Comparison of ENCODE assay signal across 8 cellular contexts in genomic region chr15:101070024-101070423, GRCh38.
DNase-seq lines count a peak whose midpoint lies in the region; ATAC-seq and TF ChIP-seq lines count a peak whose summit lies in the region.
"Had no signal": no experiment of that assay in that cellular context is flagged by ENCODE, and none has a peak within 500 bp of the region (broad histone marks: within the 10 kb centered on the region; RNA-seq: fewer than 3 reads in every experiment).

No MANE protein-coding gene starts in this region.

- H3K9me3 Mint-ChIP-seq in activated naive CD8-positive, alpha-beta T cell treated with anti-CD3 and anti-CD28 coated beads, Interleukin-2, amount 50 U/mL, for 24 hours = no peaks in the 10 kb centered on the region

- DNase-seq in MM.1S (no peak), left lung (no peak), kidney glomerular epithelial cell (lab: John Stamatoyannopoulos, UW) (no peak)
- DNase-seq in activated naive CD8-positive, alpha-beta T cell treated with anti-CD3 and anti-CD28 coated beads, Interleukin-2, amount 50 U/mL, for 24 hours = no peak

- intact Hi-C loops in left lung (cut with DNase I) = no loop called here

- H3K4me3 ChIP-seq in MM.1S (ENCODE audit: low read length) (no peak overlapping the region), left lung (no peak overlapping the region), stomach smooth muscle (ENCODE audit: low read length in 2 of 2) (no peak overlapping the region)
- H3K4me3 ChIP-seq: dorsolateral prefrontal cortex had no signal

- ATAC-seq in activated naive CD8-positive, alpha-beta T cell treated with anti-CD3 and anti-CD28 coated beads, Interleukin-2, amount 50 U/mL, for 24 hours = no peak
- ATAC-seq in left lung = peak; percentile 11
- no peak for ATAC-seq in activated CD4-positive, CD25-positive, alpha-beta regulatory T cell treated with anti-CD3 and anti-CD28 coated beads, Interleukin-2, amount 50 U/mL, for 24 hours
- ATAC-seq in GM21381 (IDR thresholded peaks at IDR 0.05; ENCODE audit: unreplicated experiment) = no peak

- H3K4me1 ChIP-seq in MM.1S (ENCODE audit: low read length) = peaks cover 7% of the 10 kb centered on the region
- H3K4me1 ChIP-seq in left lung = peaks cover 9 to 25% of the 10 kb centered on the region in 2 donors
- peaks cover 11% of the 10 kb centered on the region for H3K4me1 ChIP-seq in stomach smooth muscle (ENCODE audit: control insufficient read depth, insufficient read depth, low read length)

- no peaks in the 10 kb centered on the region for H4K20me1 ChIP-seq in MM.1S (ENCODE audit: insufficient read depth, low read length)

- no peaks in the 10 kb centered on the region for H3K9me3 ChIP-seq in MM.1S (replicated peaks; ENCODE audit: insufficient read depth, low read length)
- H3K9me3 ChIP-seq in left lung = no peaks in the 10 kb centered on the region
- no peaks in the 10 kb centered on the region for H3K9me3 ChIP-seq in stomach smooth muscle (ENCODE audit: control insufficient read depth in 2 of 2, low read length in 2 of 2)

- peak overlapping the region; percentile 21; the same call in 1 of the 2 replicates for H3K27ac ChIP-seq in MM.1S (ENCODE audit: low read length)
- peak overlapping the region; percentile 64 to 79 for H3K27ac ChIP-seq in left lung
- H3K27ac ChIP-seq in stomach smooth muscle (ENCODE audit: low read length) = peak overlapping the region; percentile 41

- no peaks in the 10 kb centered on the region for H3F3A ChIP-seq in MM.1S (ENCODE audit: insufficient read depth, low read length)

- peaks cover 12% of the 10 kb centered on the region for H3K4me1 Mint-ChIP-seq in activated naive CD8-positive, alpha-beta T cell treated with anti-CD3 and anti-CD28 coated beads, Interleukin-2, amount 50 U/mL, for 24 hours

- H3K27me3 ChIP-seq in MM.1S (replicated peaks; ENCODE audit: insufficient read depth, low read length) (no peaks in the 10 kb centered on the region), left lung (no peaks in the 10 kb centered on the region), stomach smooth muscle (ENCODE audit: control insufficient read depth in 1 of 2, insufficient read depth in 2 of 2, low read length in 2 of 2) (no peaks in the 10 kb centered on the region)
- H3K27me3 ChIP-seq: dorsolateral prefrontal cortex had no signal

- H3K36me3 ChIP-seq in MM.1S (replicated peaks; ENCODE audit: insufficient read depth, low read length) (no peaks in the 10 kb centered on the region), left lung (peaks cover 0 to 56% of the 10 kb centered on the region in 2 donors), stomach smooth muscle (ENCODE audit: control insufficient read depth in 2 of 2, insufficient read depth in 2 of 2, low read length in 2 of 2) (no peaks in the 10 kb centered on the region)

- H3K9ac ChIP-seq in MM.1S (ENCODE audit: low read length) (no peak overlapping the region), stomach smooth muscle (ENCODE audit: low read length in 2 of 2) (no peak overlapping the region)

- no peaks in the 10 kb centered on the region for H3K79me2 ChIP-seq in MM.1S (ENCODE audit: low read length)

- H3K27me3 Mint-ChIP-seq in activated naive CD8-positive, alpha-beta T cell treated with anti-CD3 and anti-CD28 coated beads, Interleukin-2, amount 50 U/mL, for 24 hours = no peaks in the 10 kb centered on the region

- no peaks in the 10 kb centered on the region for H3K36me3 Mint-ChIP-seq in activated naive CD8-positive, alpha-beta T cell treated with anti-CD3 and anti-CD28 coated beads, Interleukin-2, amount 50 U/mL, for 24 hours (ENCODE audit: low read depth)

- no peak overlapping the region for H3K4me3 Mint-ChIP-seq in activated naive CD8-positive, alpha-beta T cell treated with anti-CD3 and anti-CD28 coated beads, Interleukin-2, amount 50 U/mL, for 24 hours

- H2AFZ ChIP-seq in MM.1S (ENCODE audit: low read length) = no peak overlapping the region

- H3K4me2 ChIP-seq in MM.1S (ENCODE audit: low read depth, low read length) = no peak overlapping the region

- H3K9me2 ChIP-seq in MM.1S (replicated peaks; ENCODE audit: insufficient read depth, low read length) = no peaks in the 10 kb centered on the region

- TF ChIP-seq CTCF in MM.1S (IDR thresholded peaks at IDR 0.05; ENCODE audit: low read length) (no peak), left lung (IDR thresholded peaks at IDR 0.05) (no peak)

- H3K27ac Mint-ChIP-seq in activated naive CD8-positive, alpha-beta T cell treated with anti-CD3 and anti-CD28 coated beads, Interleukin-2, amount 50 U/mL, for 24 hours = peak overlapping the region; percentile 73

Comparison
In these comparisons a context has a peak if more than half of its experiments do, and no peak if none do; other contexts are left out.
1. H3K27ac ChIP-seq: peak in every context shown above with its lines; median percentile 72 in left lung; 41 in stomach smooth muscle; 21 in MM.1S.